Comparison of ENCODE assay signal across 17 cellular contexts in the genomic region with DNA sequence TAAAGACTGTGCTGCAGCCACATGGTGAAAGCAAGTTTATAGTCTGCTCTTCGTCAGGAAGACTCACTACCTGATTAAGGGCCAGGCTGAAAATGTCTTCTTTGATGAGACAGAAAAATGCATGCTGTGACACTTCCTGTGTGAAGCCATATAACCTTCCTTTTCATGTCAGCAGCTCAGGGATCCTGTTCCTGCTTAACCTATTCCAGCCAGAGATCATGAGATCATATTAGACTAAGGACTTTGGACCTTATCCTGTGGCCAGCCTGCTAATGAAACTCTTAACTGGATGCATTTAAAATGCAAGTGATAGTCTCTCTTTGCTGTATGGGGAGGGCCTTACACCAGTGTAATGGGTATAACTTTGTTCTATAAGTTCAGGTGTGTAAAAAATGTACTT.
DNase-seq lines count a peak whose midpoint lies in the region; ATAC-seq, FAIRE-seq and TF ChIP-seq lines count a peak whose summit lies in the region.
"Had no signal": no experiment of that assay in that cellular context is flagged by ENCODE, and none has a peak within 500 bp of the region (broad histone marks: within the 10 kb centered on the region; RNA-seq: fewer than 3 reads in every experiment).

No MANE protein-coding gene starts in this region.

- no peak overlapping the region for H3K27ac Mint-ChIP-seq in activated CD4-positive, alpha-beta T cell treated with anti-CD3 and anti-CD28 coated beads for 36 hours
- no peak overlapping the region for H3K27ac Mint-ChIP-seq in activated CD4-positive, alpha-beta T cell treated with anti-CD3 and anti-CD28 coated beads, Interleukin-2, amount 10 ng/mL, durations not matched to agents 24 days and 14 days
- H3K27ac Mint-ChIP-seq: mesothelial cell of epicardium had no signal

- POLR2A ChIA-PET in activated CD4-positive, alpha-beta T cell treated with anti-CD3 and anti-CD28 coated beads for 36 hours (lab: Charles Lee) = no interaction called here
- POLR2A ChIA-PET in GM12878 (lab: Charles Lee) = no interaction called here

- H3K9me3 Mint-ChIP-seq in activated CD4-positive, alpha-beta T cell treated with anti-CD3 and anti-CD28 coated beads for 36 hours (ENCODE audit: low read depth) = no peaks in the 10 kb centered on the region
- H3K9me3 Mint-ChIP-seq in activated CD4-positive, alpha-beta T cell treated with anti-CD3 and anti-CD28 coated beads, Interleukin-2, amount 10 ng/mL, durations not matched to agents 24 days and 14 days = peaks cover 1% of the 10 kb centered on the region

- DNase-seq in activated CD4-positive, alpha-beta T cell treated with anti-CD3 and anti-CD28 coated beads for 36 hours = no peak
- DNase-seq in activated CD4-positive, alpha-beta T cell treated with anti-CD3 and anti-CD28 coated beads, Interleukin-2, amount 10 ng/mL, durations not matched to agents 24 days and 14 days = no peak
- DNase-seq in GM12878 (ENCODE audit: low read depth, low spot score) (no peak), pancreas (peak in 2 of 6 donors; percentile 15 to 30), Kasumi-1 (lab: John Stamatoyannopoulos, UW) (no peak)
- DNase-seq: activated T-cell treated with anti-CD3 and anti-CD28 coated beads for 4 hours, adrenal gland, NCI-H2081, SJCRH30 had no signal

- no peak for TF ChIP-seq POLR2A in GM12878 (IDR thresholded peaks at IDR 0.05; ENCODE audit: low read depth, low read length)

- ATAC-seq in activated CD4-positive, alpha-beta T cell treated with anti-CD3 and anti-CD28 coated beads for 36 hours = peak; percentile 36
- ATAC-seq in GM12878 (peak; percentile 58), pancreas (peak; percentile 91 to 97 (median 96)), GM19351 (IDR thresholded peaks at IDR 0.05; ENCODE audit: unreplicated experiment) (no peak), GM19467 (IDR thresholded peaks at IDR 0.05; ENCODE audit: unreplicated experiment) (no peak)
- ATAC-seq: K562 had no signal

- intact Hi-C loops in activated CD4-positive, alpha-beta T cell treated with anti-CD3 and anti-CD28 coated beads for 36 hours (cut with DNase I, micrococcal nuclease) = no loop called here
- intact Hi-C loops in activated CD4-positive, alpha-beta T cell treated with anti-CD3 and anti-CD28 coated beads, Interleukin-2, amount 10 ng/mL, durations not matched to agents 24 days and 14 days (cut with micrococcal nuclease) = no loop called here
- intact Hi-C loops in GM12878 (cut with micrococcal nuclease; ENCODE audit: unreplicated experiment) = no loop called here
- intact Hi-C loops in pancreas (cut with DNase I) = no loop called here

- H4K20me1 ChIP-seq in GM12878 (ENCODE audit: control insufficient read depth, insufficient read depth) = no peaks in the 10 kb centered on the region

- TF ChIP-seq RAD21 in GM12878 (IDR thresholded peaks at IDR 0.05; ENCODE audit: insufficient read depth, low read depth, low read length) = no peak

- H3K27me3 Mint-ChIP-seq in activated CD4-positive, alpha-beta T cell treated with anti-CD3 and anti-CD28 coated beads for 36 hours = no peaks in the 10 kb centered on the region
- H3K27me3 Mint-ChIP-seq in activated CD4-positive, alpha-beta T cell treated with anti-CD3 and anti-CD28 coated beads, Interleukin-2, amount 10 ng/mL, durations not matched to agents 24 days and 14 days = peaks cover 3% of the 10 kb centered on the region

- no peak overlapping the region for H3K4me2 ChIP-seq in GM12878 (ENCODE audit: control insufficient read depth, insufficient read depth)

- H3K27me3 ChIP-seq in GM12878 (replicated peaks in 1 of 2; ENCODE audit: control insufficient read depth in 2 of 2, insufficient read depth in 2 of 2, low read length in 1 of 2) (no peaks in the 10 kb centered on the region), pancreas (no peaks in the 10 kb centered on the region)
- H3K27me3 ChIP-seq: adrenal gland, SJCRH30 had no signal

- peaks cover 22% of the 10 kb centered on the region for H3K4me1 ChIP-seq in GM12878 (ENCODE audit: control insufficient read depth, insufficient read depth, low read length)
- H3K4me1 ChIP-seq in pancreas = peaks cover 11% of the 10 kb centered on the region in 3 donors
- H3K4me1 ChIP-seq: adrenal gland, parathyroid adenoma, SJCRH30 had no signal

- H3K79me2 ChIP-seq in GM12878 (ENCODE audit: control insufficient read depth, insufficient read depth, low read length) = no peaks in the 10 kb centered on the region
- H3K79me2 ChIP-seq: parathyroid adenoma had no signal

- H3K36me3 Mint-ChIP-seq in activated CD4-positive, alpha-beta T cell treated with anti-CD3 and anti-CD28 coated beads for 36 hours (ENCODE audit: low read depth) = no peaks in the 10 kb centered on the region
- H3K36me3 Mint-ChIP-seq in activated CD4-positive, alpha-beta T cell treated with anti-CD3 and anti-CD28 coated beads, Interleukin-2, amount 10 ng/mL, durations not matched to agents 24 days and 14 days (ENCODE audit: low read depth) = no peaks in the 10 kb centered on the region
- H3K36me3 Mint-ChIP-seq: mesothelial cell of epicardium had no signal

- H3K36me3 ChIP-seq in KOPT-K1 (ENCODE audit: insufficient read depth, low read length) (no peaks in the 10 kb centered on the region), GM12878 (ENCODE audit: control insufficient read depth in 2 of 2, insufficient read depth in 2 of 2, low read length in 1 of 2) (no peaks in the 10 kb centered on the region), pancreas (no peaks in the 10 kb centered on the region)
- H3K36me3 ChIP-seq: adrenal gland, SJCRH30, thoracic aorta had no signal

- SMC1A ChIA-PET in GM12878 (lab: Charles Lee; ENCODE audit: uncharacterized antibody, unreplicated experiment) = interaction anchor here (0.6 to 2.2 kb wide), 6 partner anchors 24 to 123 kb away, joined by 3 to 9 read pairs (median 3); no protein-coding TSS in a partner anchor

- FAIRE-seq in GM12878 (lab: Jason Lieb, UNC) = no peak
- no peak for FAIRE-seq in pancreas (lab: Jason Lieb, UNC)
- FAIRE-seq: A204.1, K562 had no signal

- TF ChIP-seq CTCF in GM12878 (IDR thresholded peaks at IDR 0.05 in 2 of 3, conservative IDR thresholded peaks at IDR 0.05 in 1 of 3; ENCODE audit: control insufficient read depth in 2 of 3, extremely low read depth in 1 of 3, insufficient read depth in 1 of 3, low read depth in 3 of 3, low read length in 3 of 3) (no peak), pancreas (IDR thresholded peaks at IDR 0.05) (no peak)

- CTCF ChIA-PET in activated CD4-positive, alpha-beta T cell treated with anti-CD3 and anti-CD28 coated beads for 36 hours (lab: Charles Lee) = no interaction called here
- CTCF ChIA-PET in GM12878 (lab: Yijun Ruan, JAX) = no interaction called here

- H3K4me3 ChIP-seq in GM12878 (no peak overlapping the region), pancreas (no peak overlapping the region)
- H3K4me3 ChIP-seq: adrenal gland, K562, SJCRH30, thoracic aorta had no signal

- peaks cover 12% of the 10 kb centered on the region for H3K4me1 Mint-ChIP-seq in activated CD4-positive, alpha-beta T cell treated with anti-CD3 and anti-CD28 coated beads for 36 hours
- peaks cover 6% of the 10 kb centered on the region for H3K4me1 Mint-ChIP-seq in activated CD4-positive, alpha-beta T cell treated with anti-CD3 and anti-CD28 coated beads, Interleukin-2, amount 10 ng/mL, durations not matched to agents 24 days and 14 days

- no peak for TF ChIP-seq EP300 in GM12878 (IDR thresholded peaks at IDR 0.05; ENCODE audit: borderline replicate concordance in 1 of 2, control insufficient read depth in 1 of 2, low read depth in 2 of 2, low read length in 2 of 2)

- peak overlapping the region; percentile 33 for H2AFZ ChIP-seq in GM12878 (ENCODE audit: control insufficient read depth, low read depth, low read length)
- H2AFZ ChIP-seq: parathyroid adenoma had no signal

- no peak overlapping the region for H3K9ac ChIP-seq in GM12878 (ENCODE audit: control insufficient read depth, insufficient read depth, low read length)
- H3K9ac ChIP-seq: parathyroid adenoma had no signal

- 77% methylated on average over 1 of the region's 1 CpG for WGBS in GM12878 (ENCODE audit: insufficient coverage, insufficient replicate concordance, low lambda C conversion rate, missing lambda C conversion rate)
- WGBS in pancreas, 2 donors = 18 to 37% methylated on average over 1 of the region's 1 CpG

- H3K27ac ChIP-seq in KOPT-K1 (ENCODE audit: low read depth, low read length, poor library complexity, severe bottlenecking) (peak overlapping the region; percentile 83), GM12878 (ENCODE audit: control insufficient read depth, insufficient read depth) (no peak overlapping the region), pancreas (peak overlapping the region in 1 of 4 donors; percentile 17)
- H3K27ac ChIP-seq: adrenal gland, parathyroid adenoma, SJCRH30, thoracic aorta had no signal

- no peak overlapping the region for H3K4me3 Mint-ChIP-seq in activated CD4-positive, alpha-beta T cell treated with anti-CD3 and anti-CD28 coated beads for 36 hours
- no peak overlapping the region for H3K4me3 Mint-ChIP-seq in activated CD4-positive, alpha-beta T cell treated with anti-CD3 and anti-CD28 coated beads, Interleukin-2, amount 10 ng/mL, durations not matched to agents 24 days and 14 days
- H3K4me3 Mint-ChIP-seq: mesothelial cell of epicardium had no signal

- no peaks in the 10 kb centered on the region for H3K9me3 ChIP-seq in KOPT-K1 (ENCODE audit: insufficient read depth, low read length, poor library complexity, severe bottlenecking)
- no peaks in the 10 kb centered on the region for H3K9me3 ChIP-seq in GM12878 (replicated peaks; ENCODE audit: control insufficient read depth, insufficient read depth, low read length)
- H3K9me3 ChIP-seq in pancreas = no peaks in the 10 kb centered on the region
- H3K9me3 ChIP-seq: adrenal gland, SJCRH30, thoracic aorta had no signal

- BruUV-seq in GM12878 (replicated peaks; lab: Mats Ljungman, UMichigan) = no TSS peak

- in situ Hi-C loops in GM12878 (cut with MboI) = no loop called here

- RAD21 ChIA-PET in GM12878 (lab: Charles Lee; ENCODE audit: unreplicated experiment) = interaction anchor here (0.7 to 1.4 kb wide), 5 partner anchors 21 to 358 kb away, joined by 3 to 5 read pairs (median 3); no protein-coding TSS in a partner anchor

TF ChIP-seq in GM12878, 131 proteins besides CTCF, POLR2A, EP300 and RAD21 (continues in another document):
- TF ChIP-seq KDM1A (IDR thresholded peaks at IDR 0.05; ENCODE audit: borderline replicate concordance) = no peak

Comparison
In these comparisons a context has a peak if more than half of its experiments do, and no peak if none do; other contexts are left out.
1. ATAC-seq: peak in activated CD4-positive, alpha-beta T cell treated with anti-CD3 and anti-CD28 coated beads for 36 hours (single experiment), GM12878 (single experiment) and pancreas (4 of 4); none in GM19351 (single experiment) and GM19467 (single experiment).